ENCODE assay signal across 22 cellular contexts in the genomic region with DNA sequence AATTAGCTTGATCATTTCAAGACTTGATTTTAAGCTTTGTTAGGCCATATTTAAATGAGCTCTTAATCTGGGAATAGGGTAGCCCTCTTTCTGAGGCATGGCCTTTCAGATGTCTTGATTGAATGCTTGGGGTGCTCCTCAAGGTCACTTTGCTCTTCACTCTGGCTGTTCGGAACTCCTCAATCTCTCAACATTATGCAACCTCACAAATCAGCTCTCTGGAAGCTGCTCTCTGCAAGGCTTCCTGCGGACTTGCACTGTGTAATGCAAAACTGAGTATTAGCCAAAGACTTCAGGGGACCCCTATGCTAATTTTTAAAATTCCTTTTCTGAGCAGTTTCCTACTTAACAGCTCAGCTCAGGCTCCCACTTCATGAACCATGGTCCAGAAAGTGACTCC.
"Had no signal": no experiment of that assay in that cellular context is flagged by ENCODE, and none has a peak within 500 bp of the region (broad histone marks: within the 10 kb centered on the region; RNA-seq: fewer than 3 reads in every experiment).

No MANE protein-coding gene starts in this region.

- H3K27ac Mint-ChIP-seq: dendritic cell treated with granulocyte-macrophage colony-stimulating factor and Interleukin-4, amounts not matched to agents 40 ng/mL and 50 ng/mL, for 4 days; effector memory CD8-positive, alpha-beta T cell; immature natural killer cell; memory B cell; nephron had no signal

- H3K4me3 Mint-ChIP-seq: dendritic cell treated with granulocyte-macrophage colony-stimulating factor and Interleukin-4, amounts not matched to agents 40 ng/mL and 50 ng/mL, for 4 days; effector memory CD8-positive, alpha-beta T cell; immature natural killer cell; memory B cell; nephron had no signal

- H3K27me3 Mint-ChIP-seq: dendritic cell treated with granulocyte-macrophage colony-stimulating factor and Interleukin-4, amounts not matched to agents 40 ng/mL and 50 ng/mL, for 4 days; effector memory CD8-positive, alpha-beta T cell; memory B cell had no signal

- H3K4me3 ChIP-seq: cardiac muscle cell, heart left ventricle, left lung, lower lobe of right lung, stomach, thoracic aorta, transverse colon had no signal

- H3K9me3 ChIP-seq: left lung, lower lobe of right lung, thoracic aorta had no signal

- H3K27me3 ChIP-seq: cardiac muscle cell, heart left ventricle, left lung, stomach, transverse colon had no signal

- FAIRE-seq: colon, keratinocyte had no signal

- H3K9me3 Mint-ChIP-seq: dendritic cell treated with granulocyte-macrophage colony-stimulating factor and Interleukin-4, amounts not matched to agents 40 ng/mL and 50 ng/mL, for 4 days had no signal

- H3K36me3 ChIP-seq: cardiac muscle cell, heart left ventricle, left lung, lower lobe of right lung, stomach, thoracic aorta, transverse colon had no signal

- H3K27ac ChIP-seq: cardiac muscle cell, heart left ventricle, left lung, lower lobe of right lung, stomach, thoracic aorta, transverse colon had no signal

- H3K36me3 Mint-ChIP-seq: immature natural killer cell, memory B cell had no signal

- H3K4me1 Mint-ChIP-seq: immature natural killer cell, memory B cell, nephron had no signal

- H3K4me1 ChIP-seq: heart left ventricle, left lung, lower lobe of right lung, transverse colon had no signal

- DNase-seq: cerebellar nuclear complex; effector memory CD8-positive, alpha-beta T cell; erythroblast; foreskin melanocyte; heart left ventricle; hypothalamus; immature natural killer cell; left lung; lower lobe of right lung; midbrain; posterior cingulate gyrus; stimulated activated naive CD4-positive, alpha-beta T cell; stomach; substantia nigra; transverse colon had no signal
